Comparison of ENCODE assay signal across 20 cellular contexts in the genomic region with DNA sequence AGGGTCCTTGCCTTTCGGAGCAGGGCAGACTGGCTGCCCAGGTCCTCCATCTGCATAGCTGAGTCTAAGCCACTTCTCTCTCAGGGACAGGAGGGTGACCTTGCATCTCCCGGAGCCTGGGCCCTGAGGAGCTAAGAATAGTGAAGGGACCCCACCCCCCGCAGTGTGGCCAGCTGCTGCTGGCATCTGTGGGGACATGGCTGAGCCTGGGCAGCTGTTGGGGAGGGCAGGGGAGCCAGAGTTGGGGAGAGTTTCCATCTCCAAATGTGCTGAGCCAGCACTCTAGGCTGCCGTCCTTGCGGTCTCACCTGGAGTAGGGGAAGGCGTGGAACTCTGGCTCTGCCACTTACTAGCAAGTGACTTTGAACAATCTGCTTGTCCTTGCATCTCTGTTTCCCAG.
DNase-seq lines count a peak whose midpoint lies in the region; ATAC-seq and TF ChIP-seq lines count a peak whose summit lies in the region.
"Had no signal": no experiment of that assay in that cellular context is flagged by ENCODE, and none has a peak within 500 bp of the region (broad histone marks: within the 10 kb centered on the region; RNA-seq: fewer than 3 reads in every experiment).

No MANE protein-coding gene starts in this region.

- H2AFZ ChIP-seq in MM.1S (ENCODE audit: low read length) (no peak overlapping the region), parathyroid adenoma (peak overlapping the region; percentile 43)

- ATAC-seq in central memory CD8-positive, alpha-beta T cell (replicated peaks; ENCODE audit: extremely low read depth, poor library complexity, severe bottlenecking), result no peak
- ATAC-seq in GM21360 (IDR thresholded peaks at IDR 0.05; ENCODE audit: unreplicated experiment) (no peak), HG03571 (IDR thresholded peaks at IDR 0.05; ENCODE audit: unreplicated experiment) (no peak)
- ATAC-seq: CD8-positive, alpha-beta T cell had no signal

- no peaks in the 10 kb centered on the region for H3K36me3 ChIP-seq in MM.1S (replicated peaks; ENCODE audit: insufficient read depth, low read length)
- no peaks in the 10 kb centered on the region for H3K36me3 ChIP-seq in parathyroid adenoma (ENCODE audit: control insufficient read depth, insufficient read depth, low read length)
- H3K36me3 ChIP-seq: Peyer's patch had no signal

- H3K27ac Mint-ChIP-seq in central memory CD8-positive, alpha-beta T cell (ENCODE audit: low read depth), result peak overlapping the region; percentile 11
- H3K27ac Mint-ChIP-seq: B cell; CD8-positive, alpha-beta T cell; HFFc6 had no signal

- H3K9ac ChIP-seq in MM.1S (ENCODE audit: low read length) (no peak overlapping the region), parathyroid adenoma (no peak overlapping the region)
- H3K9ac ChIP-seq: KMS-11 had no signal

- H3K9me3 ChIP-seq in MM.1S (replicated peaks; ENCODE audit: insufficient read depth, low read length) (no peaks in the 10 kb centered on the region), parathyroid adenoma (ENCODE audit: control insufficient read depth, low read length) (no peaks in the 10 kb centered on the region)
- H3K9me3 ChIP-seq: Peyer's patch had no signal

- H3K4me3 ChIP-seq in MM.1S (ENCODE audit: low read length) (no peak overlapping the region), parathyroid adenoma (ENCODE audit: low read depth, low read length) (no peak overlapping the region)
- H3K4me3 ChIP-seq: Peyer's patch had no signal

- DNase-seq in NCI-H82 (lab: John Stamatoyannopoulos, UW) (peak; percentile 18), NCI-H82 treated with DMSO at 0.1 percent for 48 hours (lab: John Stamatoyannopoulos, UW; ENCODE audit: unreplicated experiment) (no peak), MM.1S (peak; percentile 52), putamen (ENCODE audit: low spot score) (no peak)
- no peak for DNase-seq in central memory CD8-positive, alpha-beta T cell (ENCODE audit: low spot score in 2 of 2)
- DNase-seq: ACHN; CD8-positive, alpha-beta T cell; GOT3; HFFc6; NCI-H1105 treated with DMSO at 0.1 percent for 48 hours; NCI-H2029 treated with DMSO at 0.1 percent for 48 hours; NCI-H345; Peyer's patch; SIG-M5 had no signal

- TF ChIP-seq CTCF in MM.1S (IDR thresholded peaks at IDR 0.05; ENCODE audit: low read length) (no peak), parathyroid adenoma (IDR thresholded peaks at IDR 0.05) (no peak)

- H3K27ac ChIP-seq in MM.1S (ENCODE audit: low read length), result peak overlapping the region; percentile 8; the same call in 1 of the 2 replicates
- peak overlapping the region; percentile 79 for H3K27ac ChIP-seq in parathyroid adenoma
- H3K27ac ChIP-seq: HL-60, KMS-11, Peyer's patch had no signal

- peaks cover 47% of the 10 kb centered on the region for H3K27me3 Mint-ChIP-seq in central memory CD8-positive, alpha-beta T cell

- H3K27me3 ChIP-seq in MM.1S (replicated peaks; ENCODE audit: insufficient read depth, low read length), result peaks cover 95% of the 10 kb centered on the region
- H3K27me3 ChIP-seq in parathyroid adenoma (ENCODE audit: control insufficient read depth, insufficient read depth, low read length), result no peaks in the 10 kb centered on the region
- H3K27me3 ChIP-seq: Peyer's patch had no signal

- H3K79me2 ChIP-seq in MM.1S (ENCODE audit: low read length), result no peaks in the 10 kb centered on the region
- H3K79me2 ChIP-seq in parathyroid adenoma, result no peaks in the 10 kb centered on the region

- no peaks in the 10 kb centered on the region for H4K20me1 ChIP-seq in MM.1S (ENCODE audit: insufficient read depth, low read length)

- no peak overlapping the region for H3K4me3 Mint-ChIP-seq in central memory CD8-positive, alpha-beta T cell
- H3K4me3 Mint-ChIP-seq: B cell; CD8-positive, alpha-beta T cell; HFFc6 had no signal

- no peaks in the 10 kb centered on the region for H3K9me2 ChIP-seq in MM.1S (replicated peaks; ENCODE audit: insufficient read depth, low read length)

- H3K9me3 Mint-ChIP-seq in central memory CD8-positive, alpha-beta T cell, result no peaks in the 10 kb centered on the region
- H3K9me3 Mint-ChIP-seq: CD8-positive, alpha-beta T cell; HFFc6 had no signal

- H3K4me2 ChIP-seq in MM.1S (ENCODE audit: low read depth, low read length) (0 out of 2 replicates have a peak overlapping the region, but pooled peaks have one; percentile 9), parathyroid adenoma (ENCODE audit: low read length) (no peak overlapping the region)
- H3K4me2 ChIP-seq: KMS-11 had no signal

- H3K4me1 ChIP-seq in MM.1S (ENCODE audit: low read length), result peaks cover 21% of the 10 kb centered on the region
- H3K4me1 ChIP-seq in parathyroid adenoma, result peaks cover 16% of the 10 kb centered on the region

- no peaks in the 10 kb centered on the region for H3F3A ChIP-seq in MM.1S (ENCODE audit: insufficient read depth, low read length)

- peaks cover 3% of the 10 kb centered on the region for H3K36me3 Mint-ChIP-seq in central memory CD8-positive, alpha-beta T cell (ENCODE audit: insufficient read depth)
- H3K36me3 Mint-ChIP-seq: CD8-positive, alpha-beta T cell had no signal

- H3K4me1 Mint-ChIP-seq in central memory CD8-positive, alpha-beta T cell, result peaks cover 10% of the 10 kb centered on the region
- H3K4me1 Mint-ChIP-seq: B cell had no signal

Comparison
In these comparisons a context has a peak if more than half of its experiments do, and no peak if none do; other contexts are left out.
1. DNase-seq: peak in NCI-H82 (single experiment) and MM.1S (single experiment); none in NCI-H82 treated with DMSO at 0.1 percent for 48 hours (single experiment), central memory CD8-positive, alpha-beta T cell (0 of 2) and putamen (single experiment).